ENCODE assay signal across 22 cellular contexts in genomic region chr15:83595191-83595590, GRCh38. TPM values are rescaled to one million over a fixed set of nuclear protein-coding genes. Genes with fewer than 3 reads are reported as not detected.
"Had no signal": no experiment of that assay in that cellular context is flagged by ENCODE, and none has a peak within 500 bp of the region (broad histone marks: within the 10 kb centered on the region; RNA-seq: fewer than 3 reads in every experiment).

No MANE protein-coding gene starts in this region.

- DNase-seq: Kasumi-1, MM.1S, NCI-H1092 treated with DMSO at 0.1 percent for 48 hours, NCI-H1436, NCI-H187, NCI-H2029, NCI-H2081 treated with DMSO at 0.1 percent for 48 hours, NCI-H2171, NCI-H226, NCI-H446, NCI-H510A, NCI-H524 treated with DMSO at 0.1 percent for 48 hours, NCI-H69, NCI-H774, RPMI8226, SHP77, SJCRH30 had no signal

- H3K4me1 ChIP-seq: SJCRH30 had no signal

- H3K9me3 ChIP-seq: SJCRH30 had no signal

- H3K36me3 ChIP-seq: SJCRH30 had no signal

- ATAC-seq: K562, SK-N-SH treated with all-trans-retinoic acid at 6 μM for 48 hours had no signal

- H3K4me3 ChIP-seq: K562, SJCRH30 had no signal

- H3K27ac ChIP-seq: HL-60, KMS-11, SJCRH30 had no signal

- H3K27me3 ChIP-seq: SJCRH30 had no signal

RNA-seq across cellular contexts. Expression of gene ADAMTSL3, which starts 58.7 kb away (rescaled TPM):
- total RNA-seq: M059J had no signal
